ENCODE assay signal across 16 cellular contexts in genomic region chr15:43876872-43877271, GRCh38. TPM values are rescaled to one million over a fixed set of nuclear protein-coding genes. Genes with fewer than 3 reads are reported as not detected.
DNase-seq lines count a peak whose midpoint lies in the region; ATAC-seq and TF ChIP-seq lines count a peak whose summit lies in the region.
"Had no signal": no experiment of that assay in that cellular context is flagged by ENCODE, and none has a peak within 500 bp of the region (broad histone marks: within the 10 kb centered on the region; RNA-seq: fewer than 3 reads in every experiment).

No MANE protein-coding gene starts in this region.

- intact Hi-C loops in left ventricle myocardium inferior (cut with micrococcal nuclease): no loop called here
- intact Hi-C loops in left cardiac atrium (cut with DNase I): loop anchor here in 1 of 2 donors (10.0 kb wide), 2 partner anchors 188 to 338 kb away; no protein-coding TSS in a partner anchor
- intact Hi-C loops in right cardiac atrium (cut with DNase I): no loop called here

- H3K4me3 ChIP-seq in left ventricle myocardium inferior: peak overlapping the region; percentile 71
- peak overlapping the region; percentile 12 for H3K4me3 ChIP-seq in right cardiac atrium (ENCODE audit: low read length)
- H3K4me3 ChIP-seq: BLaER1 had no signal

- H3K27me3 ChIP-seq in left ventricle myocardium inferior (ENCODE audit: low read depth): no peaks in the 10 kb centered on the region
- no peaks in the 10 kb centered on the region for H3K27me3 ChIP-seq in right cardiac atrium (ENCODE audit: control insufficient read depth, insufficient read depth)
- H3K27me3 ChIP-seq: BLaER1 had no signal

- peaks cover 21% of the 10 kb centered on the region for H3K36me3 ChIP-seq in left ventricle myocardium inferior

- H3K9me3 ChIP-seq in left ventricle myocardium inferior (replicated peaks) (no peaks in the 10 kb centered on the region), right cardiac atrium (ENCODE audit: control insufficient read depth, low read length) (no peaks in the 10 kb centered on the region)
- H3K9me3 ChIP-seq: BLaER1 had no signal

- H3K27ac ChIP-seq in left ventricle myocardium inferior (replicated peaks) (peak overlapping the region; percentile 93), right cardiac atrium (ENCODE audit: low read length) (peak overlapping the region; percentile 48)
- H3K27ac ChIP-seq: BLaER1 had no signal

- H3K4me1 ChIP-seq in left ventricle myocardium inferior: peaks cover 67% of the 10 kb centered on the region
- H3K4me1 ChIP-seq in right cardiac atrium (ENCODE audit: control insufficient read depth, insufficient read depth, low read length): peaks cover 6% of the 10 kb centered on the region
- H3K4me1 ChIP-seq: BLaER1 had no signal

- ATAC-seq in left cardiac atrium (no peak), right cardiac atrium (no peak), HG02852 (IDR thresholded peaks at IDR 0.05; ENCODE audit: unreplicated experiment) (no peak)
- ATAC-seq: HCT116 had no signal

- WGBS in right cardiac atrium: 90% methylated on average over 3 of the region's 3 CpGs

- TF ChIP-seq CTCF in left ventricle myocardium inferior (IDR thresholded peaks at IDR 0.05; ENCODE audit: borderline replicate concordance): no peak

- DNase-seq in activated CD8-positive, alpha-beta memory T cell treated with anti-CD3 and anti-CD28 coated beads for 24 hours: peak; percentile 37
- no peak for DNase-seq in activated CD8-positive, alpha-beta memory T cell treated with anti-CD3 and anti-CD28 coated beads, Interleukin-2, amount 50 U/mL, for 4 hours
- DNase-seq in left ventricle myocardium inferior: no peak
- DNase-seq in left cardiac atrium: no peak
- no peak for DNase-seq in right cardiac atrium
- no peak for DNase-seq in kidney glomerular epithelial cell (lab: John Stamatoyannopoulos, UW)
- DNase-seq: 8988T; Calu3; CD4-positive, alpha-beta memory T cell; GF-D8; GOT3; H7; HFFc6 had no signal

RNA-seq across cellular contexts. Expression of gene WDR76, which starts 50.1 kb away (rescaled TPM):
- total RNA-seq in left ventricle myocardium inferior: 1.8 TPM
- total RNA-seq in left cardiac atrium: 1 to 10 TPM; 1.5 to 4.3 TPM
- 1 to 10 TPM; 2.9 to 3.4 (median 3.0) TPM for total RNA-seq in right cardiac atrium
- 0.97 TPM for polyA plus RNA-seq in right cardiac atrium

RNA-seq across cellular contexts. Expression of gene MFAP1, which starts 52.4 kb away (rescaled TPM):
- total RNA-seq in left ventricle myocardium inferior (20.4 TPM), left cardiac atrium (10 to 100 TPM; 16.9 to 17.8 TPM), right cardiac atrium (10 to 100 TPM; 17.4 to 21.2 (median 19.3) TPM)
- 19.7 TPM for polyA plus RNA-seq in right cardiac atrium
